ENCODE assay signal across 27 cellular contexts in genomic region chr16:88613293-88613692, GRCh38. TPM values are rescaled to one million over a fixed set of nuclear protein-coding genes. Genes with fewer than 3 reads are reported as not detected.
DNase-seq lines count a peak whose midpoint lies in the region; ATAC-seq and TF ChIP-seq lines count a peak whose summit lies in the region.
"Had no signal": no experiment of that assay in that cellular context is flagged by ENCODE, and none has a peak within 500 bp of the region (broad histone marks: within the 10 kb centered on the region; RNA-seq: fewer than 3 reads in every experiment).

No MANE protein-coding gene starts in this region.

- peak overlapping the region; percentile 52 for H3K27ac Mint-ChIP-seq in activated T-cell treated with anti-CD3 and anti-CD28 coated beads, Interleukin-2, amount 50 U/mL, for 72 hours
- no peak overlapping the region for H3K27ac Mint-ChIP-seq in GM23338
- peak overlapping the region; percentile 30 for H3K27ac Mint-ChIP-seq in activated T-helper 2 cell treated with anti-CD3 and anti-CD28 coated beads, Interferon-gamma antibody, Interleukin-2, Interleukin-4, amounts not matched to agents 10 μg/mL and 5 μg/mL and 100 μg/mL, durations not matched to agents 14 hours and 24 hours and 36 hours
- peak overlapping the region; percentile 59 for H3K27ac Mint-ChIP-seq in neural progenitor cell
- H3K27ac Mint-ChIP-seq: activated CD4-positive, alpha-beta T cell treated with anti-CD3 and anti-CD28 coated beads for 36 hours; activated CD8-positive, alpha-beta T cell treated with anti-CD3 and anti-CD28 coated beads for 36 hours had no signal

- H3K27me3 ChIP-seq in GM23338 (ENCODE audit: insufficient read depth) (no peaks in the 10 kb centered on the region), neural progenitor cell (no peaks in the 10 kb centered on the region)
- H3K27me3 ChIP-seq: left lung had no signal

- H3K4me1 Mint-ChIP-seq in activated T-cell treated with anti-CD3 and anti-CD28 coated beads, Interleukin-2, amount 50 U/mL, for 72 hours (ENCODE audit: low read depth): no peaks in the 10 kb centered on the region
- peaks cover 41% of the 10 kb centered on the region for H3K4me1 Mint-ChIP-seq in GM23338
- H3K4me1 Mint-ChIP-seq in activated T-helper 2 cell treated with anti-CD3 and anti-CD28 coated beads, Interferon-gamma antibody, Interleukin-2, Interleukin-4, amounts not matched to agents 10 μg/mL and 5 μg/mL and 100 μg/mL, durations not matched to agents 14 hours and 24 hours and 36 hours (ENCODE audit: low read depth): no peaks in the 10 kb centered on the region
- H3K4me1 Mint-ChIP-seq in neural progenitor cell: peaks cover 9% of the 10 kb centered on the region
- H3K4me1 Mint-ChIP-seq: activated CD4-positive, alpha-beta T cell treated with anti-CD3 and anti-CD28 coated beads for 36 hours had no signal

- ATAC-seq in activated T-cell treated with anti-CD3 and anti-CD28 coated beads, Interleukin-2, amount 50 U/mL, for 72 hours (replicated peaks in 1 of 2): no peak
- ATAC-seq in GM23338 (no peak), HG03025 (IDR thresholded peaks at IDR 0.05; ENCODE audit: low FRiP score, unreplicated experiment) (no peak), HG02970 (IDR thresholded peaks at IDR 0.05; ENCODE audit: low FRiP score, unreplicated experiment) (no peak)
- ATAC-seq: activated CD4-positive, alpha-beta T cell treated with anti-CD3 and anti-CD28 coated beads for 36 hours; activated CD8-positive, alpha-beta T cell treated with anti-CD3 and anti-CD28 coated beads for 36 hours; left lung; stimulated activated naive B cell treated with anti-CD40 and anti-IgM and Interleukin-4, amounts not matched to agents 10 μg/mL and 1 μg/mL and 100 μg/mL, for 72 hours had no signal

- H3K79me2 ChIP-seq in GM23338 (replicated peaks; ENCODE audit: insufficient read depth): peaks cover 27% of the 10 kb centered on the region
- H3K79me2 ChIP-seq in neural progenitor cell (ENCODE audit: low read depth): peaks cover 26% of the 10 kb centered on the region

- no peak overlapping the region for H3K4me3 Mint-ChIP-seq in activated T-cell treated with anti-CD3 and anti-CD28 coated beads, Interleukin-2, amount 50 U/mL, for 72 hours
- H3K4me3 Mint-ChIP-seq in GM23338 (no peak overlapping the region), neural progenitor cell (no peak overlapping the region)
- no peak overlapping the region for H3K4me3 Mint-ChIP-seq in activated T-helper 2 cell treated with anti-CD3 and anti-CD28 coated beads, Interferon-gamma antibody, Interleukin-2, Interleukin-4, amounts not matched to agents 10 μg/mL and 5 μg/mL and 100 μg/mL, durations not matched to agents 14 hours and 24 hours and 36 hours (ENCODE audit: low read depth)
- H3K4me3 Mint-ChIP-seq: activated CD4-positive, alpha-beta T cell treated with anti-CD3 and anti-CD28 coated beads for 36 hours; activated CD8-positive, alpha-beta T cell treated with anti-CD3 and anti-CD28 coated beads for 36 hours; central memory CD8-positive, alpha-beta T cell; stimulated activated naive B cell treated with anti-CD40 and anti-IgM and Interleukin-4, amounts not matched to agents 10 μg/mL and 1 μg/mL and 100 μg/mL, for 72 hours had no signal

- H3F3A ChIP-seq in GM23338 (replicated peaks; ENCODE audit: low read depth) (peaks cover 23% of the 10 kb centered on the region), neural progenitor cell (ENCODE audit: low read depth) (peaks cover 9% of the 10 kb centered on the region)

- H3K27me3 Mint-ChIP-seq in activated T-cell treated with anti-CD3 and anti-CD28 coated beads, Interleukin-2, amount 50 U/mL, for 72 hours (ENCODE audit: low read depth): no peaks in the 10 kb centered on the region
- peaks cover 4% of the 10 kb centered on the region for H3K27me3 Mint-ChIP-seq in GM23338 (ENCODE audit: insufficient read depth, low read depth, poor library complexity)
- H3K27me3 Mint-ChIP-seq in activated T-helper 2 cell treated with anti-CD3 and anti-CD28 coated beads, Interferon-gamma antibody, Interleukin-2, Interleukin-4, amounts not matched to agents 10 μg/mL and 5 μg/mL and 100 μg/mL, durations not matched to agents 14 hours and 24 hours and 36 hours (ENCODE audit: low read depth): no peaks in the 10 kb centered on the region
- peaks cover 2% of the 10 kb centered on the region for H3K27me3 Mint-ChIP-seq in neural progenitor cell (ENCODE audit: insufficient read depth, low read depth)
- H3K27me3 Mint-ChIP-seq: activated CD4-positive, alpha-beta T cell treated with anti-CD3 and anti-CD28 coated beads for 36 hours; activated CD8-positive, alpha-beta T cell treated with anti-CD3 and anti-CD28 coated beads for 36 hours; central memory CD8-positive, alpha-beta T cell; stimulated activated naive B cell treated with anti-CD40 and anti-IgM and Interleukin-4, amounts not matched to agents 10 μg/mL and 1 μg/mL and 100 μg/mL, for 72 hours had no signal

- H2AFZ ChIP-seq in GM23338: no peak overlapping the region
- no peak overlapping the region for H2AFZ ChIP-seq in neural progenitor cell (replicated peaks)

- H3K9ac ChIP-seq in neural progenitor cell: no peak overlapping the region

- peaks cover 5% of the 10 kb centered on the region for H3K36me3 ChIP-seq in GM23338 (ENCODE audit: insufficient read depth)
- H3K36me3 ChIP-seq in neural progenitor cell: no peaks in the 10 kb centered on the region

- no peak overlapping the region for H3K27ac ChIP-seq in GM23338 (ENCODE audit: low read depth)
- H3K27ac ChIP-seq in neural progenitor cell: no peak overlapping the region
- H3K27ac ChIP-seq: left lung had no signal

- no peaks in the 10 kb centered on the region for H3K9me2 ChIP-seq in GM23338 (ENCODE audit: insufficient read depth)

- H4K20me1 ChIP-seq in GM23338 (replicated peaks; ENCODE audit: insufficient read depth): peaks cover 41% of the 10 kb centered on the region
- peaks cover 87% of the 10 kb centered on the region for H4K20me1 ChIP-seq in neural progenitor cell (ENCODE audit: low read depth)

- DNase-seq in activated T-cell treated with anti-CD3 and anti-CD28 coated beads, Interleukin-2, amount 50 U/mL, for 72 hours: no peak
- DNase-seq in activated T-cell treated with anti-CD3 and anti-CD28 coated beads, Interleukin-2, amount 50 U/mL, for 1 hour: no peak
- DNase-seq in GM23338 (ENCODE audit: low spot score) (no peak), neural progenitor cell (ENCODE audit: low spot score) (no peak), inferior parietal cortex (ENCODE audit: extremely low spot score) (no peak)
- DNase-seq in activated T-helper 2 cell treated with anti-CD3 and anti-CD28 coated beads, Interferon-gamma antibody, Interleukin-2, Interleukin-4, amounts not matched to agents 10 μg/mL and 5 μg/mL and 100 μg/mL, durations not matched to agents 14 hours and 24 hours and 36 hours (ENCODE audit: low spot score): no peak
- DNase-seq: activated CD4-positive, alpha-beta T cell treated with anti-CD3 and anti-CD28 coated beads for 36 hours; activated CD8-positive, alpha-beta T cell treated with anti-CD3 and anti-CD28 coated beads for 36 hours; activated gamma-delta T cell treated with Interleukin-2 at 50 U/mL for 16 hours; DMS153; H7; islet precursor cell; NCI-H1092; NCI-H1694 treated with DMSO at 0.1 percent for 48 hours; NCI-H2171 treated with DMSO at 0.1 percent for 48 hours; NCI-H510A treated with DMSO at 0.1 percent for 48 hours; SIG-M5; stimulated activated naive B cell treated with anti-CD40 and anti-IgM and Interleukin-4, amounts not matched to agents 10 μg/mL and 1 μg/mL and 100 μg/mL, for 72 hours; SW 1271; trophoblast cell had no signal

- no peak overlapping the region for H3K4me3 ChIP-seq in GM23338
- H3K4me3 ChIP-seq in neural progenitor cell: no peak overlapping the region
- H3K4me3 ChIP-seq: left lung had no signal

- no peaks in the 10 kb centered on the region for H3K9me3 ChIP-seq in neural progenitor cell (ENCODE audit: low read depth)
- H3K9me3 ChIP-seq: left lung had no signal

- peaks cover 2 to 10% of the 10 kb centered on the region in 2 donors for H3K36me3 Mint-ChIP-seq in activated T-cell treated with anti-CD3 and anti-CD28 coated beads, Interleukin-2, amount 50 U/mL, for 72 hours (ENCODE audit: insufficient read depth in 2 of 2)
- peaks cover 34% of the 10 kb centered on the region for H3K36me3 Mint-ChIP-seq in GM23338 (ENCODE audit: low read depth)
- H3K36me3 Mint-ChIP-seq in activated T-helper 2 cell treated with anti-CD3 and anti-CD28 coated beads, Interferon-gamma antibody, Interleukin-2, Interleukin-4, amounts not matched to agents 10 μg/mL and 5 μg/mL and 100 μg/mL, durations not matched to agents 14 hours and 24 hours and 36 hours (ENCODE audit: low read depth): peaks cover 50% of the 10 kb centered on the region
- peaks cover 18% of the 10 kb centered on the region for H3K36me3 Mint-ChIP-seq in neural progenitor cell

- no peak overlapping the region for H3K4me2 ChIP-seq in GM23338
- no peak overlapping the region for H3K4me2 ChIP-seq in neural progenitor cell

- H3K9me3 Mint-ChIP-seq in activated T-cell treated with anti-CD3 and anti-CD28 coated beads, Interleukin-2, amount 50 U/mL, for 72 hours: no peaks in the 10 kb centered on the region
- H3K9me3 Mint-ChIP-seq in GM23338 (no peaks in the 10 kb centered on the region), neural progenitor cell (no peaks in the 10 kb centered on the region)
- no peaks in the 10 kb centered on the region for H3K9me3 Mint-ChIP-seq in activated T-helper 2 cell treated with anti-CD3 and anti-CD28 coated beads, Interferon-gamma antibody, Interleukin-2, Interleukin-4, amounts not matched to agents 10 μg/mL and 5 μg/mL and 100 μg/mL, durations not matched to agents 14 hours and 24 hours and 36 hours
- H3K9me3 Mint-ChIP-seq: activated CD8-positive, alpha-beta T cell treated with anti-CD3 and anti-CD28 coated beads for 36 hours; central memory CD8-positive, alpha-beta T cell; stimulated activated naive B cell treated with anti-CD40 and anti-IgM and Interleukin-4, amounts not matched to agents 10 μg/mL and 1 μg/mL and 100 μg/mL, for 72 hours had no signal

- intact Hi-C loops in activated T-helper 2 cell treated with anti-CD3 and anti-CD28 coated beads, Interferon-gamma antibody, Interleukin-2, Interleukin-4, amounts not matched to agents 10 μg/mL and 5 μg/mL and 100 μg/mL, durations not matched to agents 14 hours and 24 hours and 36 hours (cut with micrococcal nuclease): no loop called here

- peak; percentile 24 to 46; a peak in 3 of 4 replicates for TF ChIP-seq CTCF in GM23338 (conservative IDR thresholded peaks at IDR 0.05; ENCODE audit: low read depth in 2 of 2)
- TF ChIP-seq CTCF in neural progenitor cell (IDR thresholded peaks at IDR 0.05): no peak

- H3K4me1 ChIP-seq in GM23338 (ENCODE audit: insufficient read depth) (peaks cover 9% of the 10 kb centered on the region; the same call in 1 of the 2 replicates), neural progenitor cell (no peaks in the 10 kb centered on the region)

RNA-seq across cellular contexts. Expression of gene IL17C, which starts 25.1 kb away (rescaled TPM):
- under 1 TPM in 1 of 2 donors, not detected in 1; 0.41 TPM for total RNA-seq in activated T-cell treated with anti-CD3 and anti-CD28 coated beads, Interleukin-2, amount 50 U/mL, for 72 hours
- 2.7 and 5.1 TPM in 2 replicates for total RNA-seq in GM23338 (2014; rRNA removed; shearing (Covaris generic))
- polyA plus RNA-seq in GM23338 (2016; fragmentation: Nextera tagmentation; extraction: Ambion mirVana): 2.3 and 3.9 TPM in 2 replicates
- not detected in 2 replicates for total RNA-seq in activated T-helper 2 cell treated with anti-CD3 and anti-CD28 coated beads, Interferon-gamma antibody, Interleukin-2, Interleukin-4, amounts not matched to agents 10 μg/mL and 5 μg/mL and 100 μg/mL, durations not matched to agents 14 hours and 24 hours and 36 hours
- not detected in 2 replicates for total RNA-seq in neural progenitor cell (ENCODE audit: low replicate concordance)
- total RNA-seq: left lung, omental fat pad, pulmonary artery endothelial cell had no signal
- polyA plus RNA-seq: adipose tissue had no signal

RNA-seq across cellular contexts. Expression of gene CYBA, which starts 37.6 kb away (rescaled TPM):
- 100 to 1,000 TPM; 199 to 318 TPM for total RNA-seq in activated T-cell treated with anti-CD3 and anti-CD28 coated beads, Interleukin-2, amount 50 U/mL, for 72 hours
- 228 and 275 TPM in 2 replicates for total RNA-seq in GM23338 (2014; rRNA removed; shearing (Covaris generic))
- polyA plus RNA-seq in GM23338 (2016; fragmentation: Nextera tagmentation; extraction: Ambion mirVana): 281 and 285 TPM in 2 replicates
- 233 and 242 TPM in 2 replicates for total RNA-seq in activated T-helper 2 cell treated with anti-CD3 and anti-CD28 coated beads, Interferon-gamma antibody, Interleukin-2, Interleukin-4, amounts not matched to agents 10 μg/mL and 5 μg/mL and 100 μg/mL, durations not matched to agents 14 hours and 24 hours and 36 hours
- 29.9 and 101 TPM in 2 replicates for total RNA-seq in neural progenitor cell (ENCODE audit: low replicate concordance)

RNA-seq across cellular contexts. Expression of gene ZC3H18, which starts 43.1 kb away (rescaled TPM):
- 10 to 100 TPM; 88.7 to 99.0 TPM for total RNA-seq in activated T-cell treated with anti-CD3 and anti-CD28 coated beads, Interleukin-2, amount 50 U/mL, for 72 hours
- total RNA-seq in GM23338 (2014; rRNA removed; shearing (Covaris generic)): 25.2 and 30.0 TPM in 2 replicates
- polyA plus RNA-seq in GM23338 (2016; fragmentation: Nextera tagmentation; extraction: Ambion mirVana): 40.1 and 40.7 TPM in 2 replicates
- total RNA-seq in activated T-helper 2 cell treated with anti-CD3 and anti-CD28 coated beads, Interferon-gamma antibody, Interleukin-2, Interleukin-4, amounts not matched to agents 10 μg/mL and 5 μg/mL and 100 μg/mL, durations not matched to agents 14 hours and 24 hours and 36 hours: 93.9 and 101 TPM in 2 replicates
- 24.2 and 38.6 TPM in 2 replicates for total RNA-seq in neural progenitor cell (ENCODE audit: low replicate concordance)

RNA-seq across cellular contexts. Expression of gene MVD, which starts 49.6 kb away (rescaled TPM):
- 10 to 100 TPM; 64.5 to 80.5 TPM for total RNA-seq in activated T-cell treated with anti-CD3 and anti-CD28 coated beads, Interleukin-2, amount 50 U/mL, for 72 hours
- 144 and 149 TPM in 2 replicates for total RNA-seq in GM23338 (2014; rRNA removed; shearing (Covaris generic))
- polyA plus RNA-seq in GM23338 (2016; fragmentation: Nextera tagmentation; extraction: Ambion mirVana): 94.2 and 95.3 TPM in 2 replicates
- 132 and 137 TPM in 2 replicates for total RNA-seq in activated T-helper 2 cell treated with anti-CD3 and anti-CD28 coated beads, Interferon-gamma antibody, Interleukin-2, Interleukin-4, amounts not matched to agents 10 μg/mL and 5 μg/mL and 100 μg/mL, durations not matched to agents 14 hours and 24 hours and 36 hours
- 12.7 and 53.7 TPM in 2 replicates for total RNA-seq in neural progenitor cell (ENCODE audit: low replicate concordance)
